ENCODE assay signal across 1 cellular context in genomic region chr21:46203203-46203600, GRCh38.
TF ChIP-seq lines count a peak whose summit lies in the region.

No MANE protein-coding gene starts in this region.

TF ChIP-seq in HEK293T, 16 proteins besides CTCF, POLR2A, EP300 and RAD21 (continued from another document):
- no peak for TF ChIP-seq FOXA1 (IDR thresholded peaks at IDR 0.05)
- TF ChIP-seq SUZ12 (IDR thresholded peaks at IDR 0.05): no peak
- no peak for TF ChIP-seq ZNF384 (IDR thresholded peaks at IDR 0.05)
- no peak for TF ChIP-seq FOXM1 (IDR thresholded peaks at IDR 0.05; ENCODE audit: borderline replicate concordance)
- TF ChIP-seq NFRKB (IDR thresholded peaks at IDR 0.05): no peak
- no peak for TF ChIP-seq TARDBP (IDR thresholded peaks at IDR 0.05)
- no peak for TF ChIP-seq LEF1 (IDR thresholded peaks at IDR 0.05; ENCODE audit: borderline replicate concordance)
- TF ChIP-seq SP1 (IDR thresholded peaks at IDR 0.05): no peak
- TF ChIP-seq BHLHE40 (IDR thresholded peaks at IDR 0.05; ENCODE audit: borderline replicate concordance): no peak
- no peak for TF ChIP-seq CTBP1 (IDR thresholded peaks at IDR 0.05; ENCODE audit: borderline replicate concordance)
- no peak for TF ChIP-seq ELF4 (IDR thresholded peaks at IDR 0.05)
